Comparison of ENCODE assay signal across 21 cellular contexts in the genomic region with DNA sequence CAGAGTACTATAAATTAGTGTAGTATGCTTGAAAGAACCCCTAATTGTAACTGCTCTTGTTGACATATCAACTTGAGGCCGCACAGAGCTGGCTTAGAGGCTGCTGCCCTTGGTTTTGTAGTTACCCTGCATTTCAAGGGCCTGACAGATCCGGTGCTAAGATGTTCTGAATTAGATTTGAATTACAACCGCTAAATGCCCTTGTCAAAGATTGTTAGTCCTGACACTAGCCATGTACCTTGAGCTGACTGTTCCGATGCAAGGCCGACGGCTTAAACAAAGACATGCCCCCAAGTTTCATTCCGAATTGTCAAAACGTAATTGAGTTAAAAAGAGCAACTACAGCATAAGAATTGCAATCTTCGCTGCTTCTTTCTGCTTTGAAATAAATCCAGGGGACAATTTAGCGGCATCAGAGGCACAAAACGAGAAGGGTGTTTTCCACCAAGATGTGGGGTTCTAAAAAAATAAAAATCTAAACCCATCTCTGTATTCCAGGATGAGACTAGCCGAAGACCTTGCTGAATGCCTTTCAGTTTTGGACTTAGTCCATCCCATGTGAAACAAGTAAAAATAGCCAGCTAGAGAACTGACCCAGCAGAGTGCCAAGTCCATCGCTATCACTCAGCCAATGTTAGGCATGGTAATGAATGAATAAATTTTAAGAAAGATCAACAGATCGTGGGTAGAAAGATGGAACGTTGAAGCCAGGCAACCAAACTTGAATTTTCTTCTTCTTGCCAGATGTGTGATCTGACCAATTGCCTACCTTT.
A peak's percentile ranks its signal among the peaks of the same experiment; 100 is the strongest.
DNase-seq lines count a peak whose midpoint lies in the region; ATAC-seq, FAIRE-seq and TF ChIP-seq lines count a peak whose summit lies in the region.
"Had no signal": no experiment of that assay in that cellular context is flagged by ENCODE, and none has a peak within 500 bp of the region (broad histone marks: within the 10 kb centered on the region; RNA-seq: fewer than 3 reads in every experiment).

No MANE protein-coding gene starts in this region.

- DNase-seq in DMS79 treated with DMSO at 0.1 percent for 48 hours (lab: John Stamatoyannopoulos, UW) = peak; percentile 20
- DNase-seq in DMS79 (lab: John Stamatoyannopoulos, UW) = no peak
- DNase-seq in heart right ventricle = peak in 1 of 2 donors; percentile 15
- no peak for DNase-seq in urothelium cell line (ENCODE audit: low spot score)
- DNase-seq in HepG2 (ENCODE audit: low spot score) = no peak
- no peak for DNase-seq in mesenchymal stem cell
- DNase-seq: AML-193, DND-41, GF-D8, GM23248, HCEC 1CT, NCI-H1092 treated with DMSO at 0.1 percent for 48 hours, NCI-H146, NCI-H2029 treated with DMSO at 0.1 percent for 48 hours, NCI-H446 treated with DMSO at 0.1 percent for 48 hours, Peyer's patch had no signal

- TF ChIP-seq EP300 in HepG2 (IDR thresholded peaks at IDR 0.05; ENCODE audit: low read depth in 2 of 2, low read length in 2 of 2) (no peak), HepG2 (CRISPR knock-in tag; IDR thresholded peaks at IDR 0.05; ENCODE audit: borderline replicate concordance) (no peak)

- no peaks in the 10 kb centered on the region for H3K36me3 ChIP-seq in heart right ventricle
- no peaks in the 10 kb centered on the region for H3K36me3 ChIP-seq in muscle layer of colon (ENCODE audit: insufficient read depth, low read length)
- no peaks in the 10 kb centered on the region for H3K36me3 ChIP-seq in HepG2 (replicated peaks in 1 of 2; ENCODE audit: control insufficient read depth in 1 of 2, insufficient read depth in 2 of 2, low read length in 2 of 2)
- no peaks in the 10 kb centered on the region for H3K36me3 ChIP-seq in mesenchymal stem cell (ENCODE audit: control insufficient read depth in 1 of 2, insufficient read depth in 2 of 2, low read depth in 1 of 2, low read length in 2 of 2)
- H3K36me3 ChIP-seq: Peyer's patch had no signal

- no peak overlapping the region for H2BK15ac ChIP-seq in mesenchymal stem cell (ENCODE audit: low read depth, poor library complexity, severe bottlenecking)

- FAIRE-seq in urothelium cell line (lab: Jason Lieb, UNC) (no peak), HepG2 (lab: Jason Lieb, UNC) (no peak)
- FAIRE-seq: K562 had no signal

- H3K27ac ChIP-seq in heart right ventricle (peak overlapping the region in 7 of 10 donors; percentile 5 to 77 (median 35)), muscle layer of colon (ENCODE audit: low read depth, low read length) (peak overlapping the region; percentile 84), HepG2 (ENCODE audit: extremely low read length, insufficient read depth, low read length) (no peak overlapping the region), mesenchymal stem cell (ENCODE audit: low read length, poor library complexity, severe bottlenecking) (no peak overlapping the region)
- H3K27ac ChIP-seq: 22Rv1, GM23248, SK-N-MC had no signal

- WGBS in heart right ventricle, 2 donors = 46 to 59% methylated on average over 15 of the region's 15 CpGs
- WGBS in HepG2 (ENCODE audit: low lambda C conversion rate) = 36% methylated on average over 15 of the region's 15 CpGs
- WGBS in mesenchymal stem cell = 71% methylated on average over 15 of the region's 15 CpGs

- POLR2A ChIA-PET in HepG2 (lab: Yijun Ruan, JAX) = no interaction called here

- H3K23ac ChIP-seq in mesenchymal stem cell (ENCODE audit: low read length in 2 of 2) = no peak overlapping the region

- TF ChIP-seq CTCF in heart right ventricle (IDR thresholded peaks at IDR 0.05) (no peak), HepG2 (CRISPR knock-in tag; IDR thresholded peaks at IDR 0.05) (no peak)

- H3K14ac ChIP-seq in mesenchymal stem cell (ENCODE audit: low read length in 2 of 2) = no peak overlapping the region

- H2AFZ ChIP-seq in HepG2 (ENCODE audit: low read length) (no peak overlapping the region), mesenchymal stem cell (ENCODE audit: low read depth, low read length) (no peak overlapping the region)
- H2AFZ ChIP-seq: GM23248 had no signal

- no peak overlapping the region for H3K18ac ChIP-seq in mesenchymal stem cell (ENCODE audit: low read depth in 1 of 2, low read length in 2 of 2)

- no peaks in the 10 kb centered on the region for H3K79me1 ChIP-seq in mesenchymal stem cell (replicated peaks; ENCODE audit: low read length, poor library complexity, severe bottlenecking)

- CTCF ChIA-PET in HepG2 (lab: Yijun Ruan, JAX; ENCODE audit: low intra/inter-chr PET ratio, low total read pairs) = no interaction called here

- H2BK120ac ChIP-seq in mesenchymal stem cell (ENCODE audit: low read depth, low read length) = no peak overlapping the region

- H3K9ac ChIP-seq in muscle layer of colon (ENCODE audit: low read length) = no peak overlapping the region
- H3K9ac ChIP-seq in HepG2 (ENCODE audit: insufficient read depth, low read depth, low read length) = no peak overlapping the region
- H3K9ac ChIP-seq in mesenchymal stem cell (ENCODE audit: low read length) = no peak overlapping the region
- H3K9ac ChIP-seq: GM23248 had no signal

- BruUV-seq in HepG2 (replicated peaks; lab: Mats Ljungman, UMichigan) = no TSS peak

- H3K4me2 ChIP-seq in HepG2 (ENCODE audit: low read depth, low read length) = no peak overlapping the region
- no peak overlapping the region for H3K4me2 ChIP-seq in mesenchymal stem cell (ENCODE audit: low read length, poor library complexity, severe bottlenecking)

- no peak overlapping the region for H4K91ac ChIP-seq in mesenchymal stem cell (ENCODE audit: low read length)

- no peak overlapping the region for H4K8ac ChIP-seq in mesenchymal stem cell (ENCODE audit: low read length)

- H2BK5ac ChIP-seq in mesenchymal stem cell (ENCODE audit: low read depth, low read length, poor library complexity, severe bottlenecking) = no peak overlapping the region

- ATAC-seq in heart right ventricle (peak; percentile 56 to 93 (median 84)), HG03139 (IDR thresholded peaks at IDR 0.05; ENCODE audit: unreplicated experiment) (no peak), HepG2 (no peak)
- ATAC-seq: K562 had no signal

- H3K27me3 ChIP-seq in heart right ventricle = no peaks in the 10 kb centered on the region
- no peaks in the 10 kb centered on the region for H3K27me3 ChIP-seq in muscle layer of colon (ENCODE audit: control insufficient read depth in 1 of 2, insufficient read depth in 2 of 2, low read length in 2 of 2)
- H3K27me3 ChIP-seq in HepG2 (ENCODE audit: control insufficient read depth in 1 of 2, insufficient read depth in 2 of 2, low read length in 2 of 2) = peaks cover 3 to 48% of the 10 kb centered on the region in 2 experiments
- H3K27me3 ChIP-seq in mesenchymal stem cell (ENCODE audit: control insufficient read depth in 1 of 2, insufficient read depth in 1 of 2, low read length in 2 of 2) = peaks cover 8 to 18% of the 10 kb centered on the region in 2 experiments
- H3K27me3 ChIP-seq: Peyer's patch had no signal

- H3K4me1 ChIP-seq in heart right ventricle = peaks cover 4 to 42% (median 12%) of the 10 kb centered on the region in 9 donors
- peaks cover 56% of the 10 kb centered on the region for H3K4me1 ChIP-seq in muscle layer of colon (ENCODE audit: insufficient read depth, low read length)
- no peaks in the 10 kb centered on the region for H3K4me1 ChIP-seq in HepG2 (ENCODE audit: insufficient read depth, low read length)
- H3K4me1 ChIP-seq in mesenchymal stem cell (ENCODE audit: control insufficient read depth, insufficient read depth, low read depth, low read length) = no peaks in the 10 kb centered on the region
- H3K4me1 ChIP-seq: Peyer's patch had no signal

- H2AK5ac ChIP-seq in mesenchymal stem cell (ENCODE audit: low read length, severe bottlenecking) = no peak overlapping the region

- no peaks in the 10 kb centered on the region for H4K20me1 ChIP-seq in HepG2 (ENCODE audit: insufficient read depth, low read length)

- in situ Hi-C loops in HepG2 (cut with HindIII; ENCODE audit: extremely low pct_ligation_motif_present, low pct_unique_long_range_greater_than_20kb) = no loop called here

- H3K4me3 ChIP-seq in heart right ventricle = no peak overlapping the region
- no peak overlapping the region for H3K4me3 ChIP-seq in muscle layer of colon (ENCODE audit: low read depth in 1 of 2, low read length in 2 of 2)
- no peak overlapping the region for H3K4me3 ChIP-seq in HepG2 (replicated peaks in 1 of 3; ENCODE audit: insufficient read depth in 1 of 3, low read depth in 2 of 3, low read length in 3 of 3)
- no peak overlapping the region for H3K4me3 ChIP-seq in mesenchymal stem cell (ENCODE audit: insufficient read depth in 1 of 2, low read depth in 1 of 2, low read length in 2 of 2)
- H3K4me3 ChIP-seq: GM23248, K562, Peyer's patch, SK-N-MC had no signal

- TF ChIP-seq POLR2A in HepG2 (IDR thresholded peaks at IDR 0.05; ENCODE audit: insufficient read depth in 1 of 2, low read depth in 2 of 2, low read length in 2 of 2) = no peak

- no peaks in the 10 kb centered on the region for H3K79me2 ChIP-seq in HepG2 (ENCODE audit: insufficient read depth, low read length)

- H3K9me3 ChIP-seq in heart right ventricle (no peaks in the 10 kb centered on the region), muscle layer of colon (ENCODE audit: low read length) (no peaks in the 10 kb centered on the region), HepG2 (ENCODE audit: low read length) (no peaks in the 10 kb centered on the region), mesenchymal stem cell (ENCODE audit: control insufficient read depth, low read length) (no peaks in the 10 kb centered on the region)
- H3K9me3 ChIP-seq: Peyer's patch had no signal

- intact Hi-C loops in heart right ventricle (cut with DNase I) (no loop called here), HepG2 (cut with micrococcal nuclease; ENCODE audit: unreplicated experiment) (no loop called here)

- no peak overlapping the region for H2BK12ac ChIP-seq in mesenchymal stem cell (ENCODE audit: low read length in 2 of 2)

- no peak for TF ChIP-seq RAD21 in HepG2 (CRISPR knock-in tag; IDR thresholded peaks at IDR 0.05)

- H3K4ac ChIP-seq in mesenchymal stem cell (ENCODE audit: low read depth in 1 of 2, low read length in 2 of 2) = no peak overlapping the region

TF ChIP-seq in HepG2, 621 proteins besides CTCF, POLR2A, EP300 and RAD21:
- TF ChIP-seq HMGA1 (CRISPR knock-in tag; conservative IDR thresholded peaks at IDR 0.05) (no peak), SIN3B (IDR thresholded peaks at IDR 0.05; ENCODE audit: low read length) (no peak), HNF4A (CRISPR knock-in tag; IDR thresholded peaks at IDR 0.05) (no peak)

Comparison
In these comparisons a context has a peak if more than half of its experiments do, and no peak if none do; other contexts are left out.
1. ATAC-seq: peak in heart right ventricle (8 of 8); none in HG03139 (single experiment) and HepG2 (single experiment).
2. H3K27ac ChIP-seq: peak in heart right ventricle (7 of 10) and muscle layer of colon (single experiment); none in HepG2 (single experiment) and mesenchymal stem cell (single experiment).